Comparison of ENCODE assay signal across 22 cellular contexts in the genomic region with DNA sequence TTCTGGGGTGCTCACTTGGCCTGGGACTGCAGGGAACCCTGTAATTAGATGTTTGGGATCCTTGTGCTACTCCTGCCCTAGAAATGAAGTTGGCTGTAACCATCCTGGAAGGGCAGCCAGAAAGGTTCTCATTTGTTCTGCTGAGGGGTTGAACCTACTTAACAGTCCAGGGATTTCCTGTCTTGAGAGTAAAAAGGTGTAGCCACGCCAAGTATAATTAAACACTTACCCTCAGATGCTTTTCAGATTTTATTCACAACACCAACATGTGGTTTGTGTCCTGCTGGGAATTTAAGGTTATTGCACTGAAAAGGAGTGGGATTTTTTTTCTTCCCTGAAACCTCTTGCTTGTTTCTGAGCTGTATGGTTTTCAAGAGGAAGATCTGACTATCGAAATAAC.
DNase-seq lines count a peak whose midpoint lies in the region; ATAC-seq and TF ChIP-seq lines count a peak whose summit lies in the region.
"Had no signal": no experiment of that assay in that cellular context is flagged by ENCODE, and none has a peak within 500 bp of the region (broad histone marks: within the 10 kb centered on the region; RNA-seq: fewer than 3 reads in every experiment).

No MANE protein-coding gene starts in this region.

- H3K27ac ChIP-seq in right atrium auricular region (no peak overlapping the region), uterus (peak overlapping the region; percentile 54 to 57)
- H3K27ac ChIP-seq: body of pancreas, parathyroid adenoma, VCaP had no signal

- H3K4me1 ChIP-seq in right atrium auricular region: peaks cover 0 to 3% of the 10 kb centered on the region in 2 donors
- H3K4me1 ChIP-seq in uterus: no peaks in the 10 kb centered on the region
- H3K4me1 ChIP-seq: parathyroid adenoma had no signal

- intact Hi-C loops in Right ventricle myocardium superior (cut with DNase I) (no loop called here), uterus (cut with DNase I; ENCODE audit: low total_unique reads) (no loop called here)

- TF ChIP-seq CTCF in right atrium auricular region (IDR thresholded peaks at IDR 0.05): no peak
- TF ChIP-seq CTCF in uterus (IDR thresholded peaks at IDR 0.05): no peak

- ATAC-seq in Right ventricle myocardium superior (ENCODE audit: poor library complexity) (peak; percentile 32), GM19463 (IDR thresholded peaks at IDR 0.05; ENCODE audit: unreplicated experiment) (no peak), GM21717 (IDR thresholded peaks at IDR 0.05; ENCODE audit: unreplicated experiment) (no peak), HG02973 (IDR thresholded peaks at IDR 0.05; ENCODE audit: unreplicated experiment) (no peak)
- ATAC-seq: activated naive CD4-positive, alpha-beta T cell treated with anti-CD3 and anti-CD28 coated beads, Interleukin-2, amount 50 U/mL, for 72 hours; activated T-helper 17 cell treated with anti-CD3 and anti-CD28 coated beads, Interleukin-2, amount 50 U/mL, for 72 hours; body of pancreas; natural killer cell treated with Interleukin-12 subunit alpha and Interleukin-12 subunit beta and Interleukin-15 and Interleukin-18, amount 100 ng/mL, for 72 hours had no signal

- H3K27me3 ChIP-seq in right atrium auricular region: no peaks in the 10 kb centered on the region
- H3K27me3 ChIP-seq in uterus: no peaks in the 10 kb centered on the region
- H3K27me3 ChIP-seq: body of pancreas had no signal

- TF ChIP-seq POLR2A in uterus (IDR thresholded peaks at IDR 0.05): no peak

- DNase-seq in Right ventricle myocardium superior: no peak
- DNase-seq in right atrium auricular region (ENCODE audit: low spot score): no peak
- peak; percentile 44 for DNase-seq in NCI-H748 (lab: John Stamatoyannopoulos, UW; ENCODE audit: unreplicated experiment)
- peak; percentile 47 for DNase-seq in globus pallidus (ENCODE audit: low spot score)
- no peak for DNase-seq in uterus
- DNase-seq: body of pancreas; cortex of kidney; DMS 273 treated with DMSO at 0.1 percent for 48 hours; H9; KBM-7; NCI-H1930; NCI-H510A treated with DMSO at 0.1 percent for 48 hours; SK-N-SH; stimulated activated CD8-positive, alpha-beta memory T cell treated with anti-CD3 and anti-CD28 coated beads, Interleukin-4, amount 100 ng/mL, for 48 hours had no signal

- H3K4me3 ChIP-seq in right atrium auricular region (no peak overlapping the region), uterus (no peak overlapping the region)
- H3K4me3 ChIP-seq: body of pancreas had no signal

- no peaks in the 10 kb centered on the region for H3K36me3 ChIP-seq in right atrium auricular region
- no peaks in the 10 kb centered on the region for H3K36me3 ChIP-seq in uterus

- H3K9me3 ChIP-seq in right atrium auricular region (peaks cover 0 to 8% of the 10 kb centered on the region in 2 donors), uterus (no peaks in the 10 kb centered on the region)
- H3K9me3 ChIP-seq: body of pancreas had no signal

Comparison
In these comparisons a context has a peak if more than half of its experiments do, and no peak if none do; other contexts are left out.
1. DNase-seq: peak in NCI-H748 (single experiment) and globus pallidus (single experiment); none in Right ventricle myocardium superior (single experiment), right atrium auricular region (single experiment) and uterus (0 of 2).
2. H3K27ac ChIP-seq: peak in uterus (2 of 2); none in right atrium auricular region (0 of 2).